Comparison of ENCODE assay signal across 38 cellular contexts in the genomic region with DNA sequence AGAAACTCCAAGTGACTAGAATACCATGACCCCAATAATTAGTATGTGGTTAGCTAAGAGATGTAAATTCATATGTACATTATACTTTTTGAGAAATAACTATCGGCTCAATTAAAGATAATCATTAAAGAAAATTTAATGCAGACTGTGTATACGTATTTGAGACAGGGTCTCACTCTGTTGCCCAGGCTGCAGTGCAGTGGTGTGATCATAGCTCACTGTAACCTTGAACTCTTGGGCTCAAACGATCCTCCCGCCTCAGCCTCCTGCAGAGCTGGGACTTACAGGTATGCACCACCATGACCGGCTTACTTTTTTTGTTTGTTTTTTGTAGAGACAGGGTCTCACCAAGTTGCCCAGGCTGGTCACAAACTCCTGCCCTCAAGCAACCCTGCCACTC. TPM values are rescaled to one million over a fixed set of nuclear protein-coding genes. Genes with fewer than 3 reads are reported as not detected.
"Had no signal": no experiment of that assay in that cellular context is flagged by ENCODE, and none has a peak within 500 bp of the region (broad histone marks: within the 10 kb centered on the region; RNA-seq: fewer than 3 reads in every experiment).

No MANE protein-coding gene starts in this region.

- H3K4me1 ChIP-seq: adrenal gland, body of pancreas had no signal

- DNase-seq: activated B cell treated with CpG ODN at 0.5 μM for 24 hours; activated CD4-positive, alpha-beta memory T cell treated with anti-CD3 and anti-CD28 coated beads for 36 hours; activated CD4-positive, alpha-beta T cell treated with anti-CD3 and anti-CD28 coated beads for 4 hours; activated CD4-positive, alpha-beta T cell treated with anti-CD3 and anti-CD28 coated beads, Interleukin-2, amount 50 U/mL, for 1 hour; activated CD4-positive, alpha-beta T cell treated with anti-CD3 and anti-CD28 coated beads, Interleukin-2, amount 50 U/mL, for 4 hours; activated CD4-positive, CD25-positive, alpha-beta regulatory T cell treated with anti-CD3 and anti-CD28 coated beads, Interleukin-2, amount 50 U/mL, for 72 hours; activated CD8-positive, alpha-beta memory T cell treated with anti-CD3 and anti-CD28 coated beads, Interleukin-2, amount 50 U/mL, for 4 hours; activated CD8-positive, alpha-beta T cell treated with anti-CD3 and anti-CD28 coated beads for 36 hours; activated effector memory CD4-positive, alpha-beta T cell treated with anti-CD3 and anti-CD28 coated beads, Interleukin-2, amount 50 U/mL, for 16 hours; activated gamma-delta T cell treated with Interleukin-2 at 50 U/mL for 16 hours; activated naive CD4-positive, alpha-beta T cell; activated naive CD4-positive, alpha-beta T cell treated with anti-CD3 and anti-CD28 coated beads for 36 hours; activated naive CD4-positive, alpha-beta T cell treated with anti-CD3 and anti-CD28 coated beads, Interleukin-2, amount 50 U/mL, for 16 hours; activated naive CD8-positive, alpha-beta T cell treated with anti-CD3 and anti-CD28 coated beads for 36 hours; activated T-cell treated with anti-CD3 and anti-CD28 coated beads for 4 hours; activated T-cell treated with anti-CD3 and anti-CD28 coated beads, Interleukin-2, amount 50 U/mL, for 1 hour; activated T-cell treated with anti-CD3 and anti-CD28 coated beads, Interleukin-2, amount 50 U/mL, for 4 hours; activated T-cell treated with anti-CD3 and anti-CD28 coated beads, Interleukin-2, amount 50 U/mL, for 72 hours; adrenal gland; amniotic stem cell; aorta; body of pancreas; brain microvascular endothelial cell; caudate nucleus; cerebellar nuclear complex; T-helper 1 cell; T-helper 2 cell; T-helper 9 cell had no signal

- H3K4me3 Mint-ChIP-seq: activated B cell treated with CpG ODN at 0.5 μM for 24 hours; activated CD4-positive, alpha-beta memory T cell treated with anti-CD3 and anti-CD28 coated beads for 36 hours; activated CD8-positive, alpha-beta T cell treated with anti-CD3 and anti-CD28 coated beads for 36 hours; activated naive CD4-positive, alpha-beta T cell treated with anti-CD3 and anti-CD28 coated beads for 36 hours; activated naive CD8-positive, alpha-beta T cell treated with anti-CD3 and anti-CD28 coated beads for 36 hours; activated T-cell treated with anti-CD3 and anti-CD28 coated beads, Interleukin-2, amount 50 U/mL, for 4 hours; activated T-cell treated with anti-CD3 and anti-CD28 coated beads, Interleukin-2, amount 50 U/mL, for 72 hours; activated T-helper 1 cell treated with anti-CD3 and anti-CD28 coated beads, Interleukin-12 subunit alpha, Interleukin-12 subunit beta, Interleukin-2, Interleukin-4 antibody, amounts not matched to agents 30 ng/mL and 10 ng/mL and 1 ng/mL, durations not matched to agents 14 hours and 24 hours and 36 hours; activated T-helper 17 cell treated with anti-CD3 and anti-CD28 coated beads, Interleukin-2, amount 50 U/mL, for 72 hours; central memory CD8-positive, alpha-beta T cell; T-helper 1 cell treated with Interleukin-12 subunit alpha and Interleukin-12 subunit beta and Interleukin-4 antibody, amounts not matched to agents 30 μg/mL and 1 μg/mL, for 36 hours; T-helper 2 cell treated with Interferon-gamma antibody and Interleukin-4, amounts not matched to agents 5 μg/mL and 100 μg/mL, for 36 hours had no signal

- H3K27me3 Mint-ChIP-seq: activated CD4-positive, alpha-beta memory T cell treated with anti-CD3 and anti-CD28 coated beads for 36 hours; activated naive CD8-positive, alpha-beta T cell treated with anti-CD3 and anti-CD28 coated beads for 36 hours; activated T-helper 17 cell treated with anti-CD3 and anti-CD28 coated beads, Interleukin-2, amount 50 U/mL, for 72 hours had no signal

- H3K4me3 ChIP-seq: adrenal gland, body of pancreas, cardiac muscle cell had no signal

- H3K27me3 ChIP-seq: adrenal gland, body of pancreas, brain microvascular endothelial cell, cardiac muscle cell had no signal

- H3K27ac ChIP-seq: adrenal gland, body of pancreas, brain microvascular endothelial cell, cardiac muscle cell, VCaP had no signal

- H3K27ac Mint-ChIP-seq: activated B cell treated with CpG ODN at 0.5 μM for 24 hours; activated CD4-positive, alpha-beta memory T cell treated with anti-CD3 and anti-CD28 coated beads for 36 hours; activated CD8-positive, alpha-beta T cell treated with anti-CD3 and anti-CD28 coated beads for 36 hours; activated naive CD4-positive, alpha-beta T cell treated with anti-CD3 and anti-CD28 coated beads for 36 hours; activated naive CD4-positive, alpha-beta T cell treated with anti-CD3 and anti-CD28 coated beads, Interleukin-2, amount 50 U/mL, for 72 hours; activated naive CD8-positive, alpha-beta T cell treated with anti-CD3 and anti-CD28 coated beads for 36 hours; activated T-cell treated with anti-CD3 and anti-CD28 coated beads, Interleukin-2, amount 50 U/mL, for 72 hours; activated T-helper 1 cell treated with anti-CD3 and anti-CD28 coated beads, Interleukin-12 subunit alpha, Interleukin-12 subunit beta, Interleukin-2, Interleukin-4 antibody, amounts not matched to agents 30 ng/mL and 10 ng/mL and 1 ng/mL, durations not matched to agents 14 hours and 24 hours and 36 hours; activated T-helper 17 cell treated with anti-CD3 and anti-CD28 coated beads, Interleukin-2, amount 50 U/mL, for 72 hours; T-helper 1 cell treated with Interleukin-12 subunit alpha and Interleukin-12 subunit beta and Interleukin-4 antibody, amounts not matched to agents 30 μg/mL and 1 μg/mL, for 36 hours; T-helper 2 cell treated with Interferon-gamma antibody and Interleukin-4, amounts not matched to agents 5 μg/mL and 100 μg/mL, for 36 hours had no signal

- H3K36me3 Mint-ChIP-seq: activated CD4-positive, alpha-beta memory T cell treated with anti-CD3 and anti-CD28 coated beads for 36 hours had no signal

- ATAC-seq: activated CD8-positive, alpha-beta T cell treated with anti-CD3 and anti-CD28 coated beads for 36 hours; activated naive CD4-positive, alpha-beta T cell treated with anti-CD3 and anti-CD28 coated beads, Interleukin-2, amount 50 U/mL, for 72 hours; activated T-cell treated with anti-CD3 and anti-CD28 coated beads, Interleukin-2, amount 50 U/mL, for 4 hours; activated T-cell treated with anti-CD3 and anti-CD28 coated beads, Interleukin-2, amount 50 U/mL, for 72 hours; activated T-helper 17 cell treated with anti-CD3 and anti-CD28 coated beads, Interleukin-2, amount 50 U/mL, for 72 hours; body of pancreas had no signal

- H3K36me3 ChIP-seq: adrenal gland, brain microvascular endothelial cell, cardiac muscle cell had no signal

- H3K4me1 Mint-ChIP-seq: activated B cell treated with CpG ODN at 0.5 μM for 24 hours had no signal

- H3K9me3 ChIP-seq: body of pancreas had no signal

- H3K9me3 Mint-ChIP-seq: central memory CD8-positive, alpha-beta T cell had no signal

RNA-seq across cellular contexts. Expression of gene CSTA, which starts 8.7 kb away (rescaled TPM):
- total RNA-seq: activated B cell treated with CpG ODN at 0.5 μM for 24 hours; activated CD4-positive, alpha-beta memory T cell treated with anti-CD3 and anti-CD28 coated beads for 36 hours; activated CD8-positive, alpha-beta memory T cell treated with anti-CD3 and anti-CD28 coated beads for 36 hours; activated CD8-positive, alpha-beta T cell treated with anti-CD3 and anti-CD28 coated beads for 36 hours; activated naive CD4-positive, alpha-beta T cell treated with anti-CD3 and anti-CD28 coated beads for 36 hours; activated naive CD4-positive, alpha-beta T cell treated with anti-CD3 and anti-CD28 coated beads, Interleukin-2, amount 50 U/mL, for 72 hours; activated naive CD8-positive, alpha-beta T cell treated with anti-CD3 and anti-CD28 coated beads for 36 hours; activated T-cell treated with anti-CD3 and anti-CD28 coated beads, Interleukin-2, amount 50 U/mL, for 4 hours; activated T-helper 1 cell treated with anti-CD3 and anti-CD28 coated beads, Interleukin-12 subunit alpha, Interleukin-12 subunit beta, Interleukin-2, Interleukin-4 antibody, amounts not matched to agents 30 ng/mL and 10 ng/mL and 1 ng/mL, durations not matched to agents 14 hours and 24 hours and 36 hours; activated T-helper 17 cell treated with anti-CD3 and anti-CD28 coated beads, Interleukin-2, amount 50 U/mL, for 72 hours; cardiac muscle cell; chondrocyte had no signal
- polyA plus RNA-seq: cardiac muscle cell had no signal
